In genomic region chr19:33398361-33399060, GRCh38 we compare ENCODE assay signal across 1 cellular context.
TF ChIP-seq lines count a peak whose summit lies in the region.

No MANE protein-coding gene starts in this region.

TF ChIP-seq in HEK293, 187 proteins besides CTCF, POLR2A, EP300 and RAD21 (continued from another document):
- TF ChIP-seq ZSCAN5A (tag by site-specific recombination; IDR thresholded peaks at IDR 0.05) = no peak
- TF ChIP-seq PBX3 (CRISPR knock-in tag; IDR thresholded peaks at IDR 0.05) = no peak
- no peak for TF ChIP-seq HIC1 (tag by site-specific recombination; IDR thresholded peaks at IDR 0.05)
- TF ChIP-seq ZBTB21 (tag by site-specific recombination; IDR thresholded peaks at IDR 0.05) = no peak
- 0 out of 2 replicates have a peak, but pooled peaks have one; percentile 44 for TF ChIP-seq ZNF311 (tag by site-specific recombination; IDR thresholded peaks at IDR 0.05; ENCODE audit: borderline replicate concordance)
- TF ChIP-seq ZXDB (tag by site-specific recombination; IDR thresholded peaks at IDR 0.05) = no peak
- no peak for TF ChIP-seq ZNF518A (tag by site-specific recombination; conservative IDR thresholded peaks at IDR 0.05; ENCODE audit: low read depth)
- no peak for TF ChIP-seq ZNF660 (tag by site-specific recombination; IDR thresholded peaks at IDR 0.05)
- no peak for TF ChIP-seq ZNF140 (tag by site-specific recombination; IDR thresholded peaks at IDR 0.05)
- peak; percentile 65; the same call in 1 of the 2 replicates for TF ChIP-seq ZNF223 (tag by site-specific recombination; IDR thresholded peaks at IDR 0.05)
- no peak for TF ChIP-seq ZNF768 (tag by site-specific recombination; IDR thresholded peaks at IDR 0.05)
- TF ChIP-seq PRDM6 (tag by site-specific recombination; IDR thresholded peaks at IDR 0.05) = no peak
- TF ChIP-seq KLF1 (tag by site-specific recombination; IDR thresholded peaks at IDR 0.05) = no peak
- TF ChIP-seq ZNF561 (tag by site-specific recombination; IDR thresholded peaks at IDR 0.05; ENCODE audit: borderline replicate concordance) = no peak
- no peak for TF ChIP-seq ZNF585B (tag by site-specific recombination; IDR thresholded peaks at IDR 0.05)
